ENCODE assay signal across 22 cellular contexts in the genomic region with DNA sequence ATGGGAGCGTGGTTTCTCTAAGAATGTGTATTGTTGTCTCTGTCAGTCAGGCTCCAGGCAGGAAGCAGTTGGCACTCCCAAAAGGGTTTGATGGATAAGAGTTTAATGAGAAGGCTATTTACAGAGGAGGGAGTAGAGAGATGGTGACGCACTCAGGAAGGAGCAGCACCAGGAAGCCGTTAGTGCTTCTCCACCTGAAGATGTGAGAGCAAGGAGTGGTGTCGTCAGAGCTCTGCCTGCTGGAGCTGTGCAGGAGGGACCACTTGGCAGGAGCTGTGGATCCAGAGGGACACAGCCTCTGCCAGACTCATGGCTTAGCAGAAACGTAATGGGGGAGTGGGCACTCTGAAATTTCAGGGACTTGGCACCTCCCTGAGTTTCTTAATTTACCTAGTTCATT. TPM values are rescaled to one million over a fixed set of nuclear protein-coding genes. Genes with fewer than 3 reads are reported as not detected.
DNase-seq lines count a peak whose midpoint lies in the region; ATAC-seq and TF ChIP-seq lines count a peak whose summit lies in the region.
"Had no signal": no experiment of that assay in that cellular context is flagged by ENCODE, and none has a peak within 500 bp of the region (broad histone marks: within the 10 kb centered on the region; RNA-seq: fewer than 3 reads in every experiment).

No MANE protein-coding gene starts in this region.

- no peaks in the 10 kb centered on the region for H3K27me3 ChIP-seq in esophagus muscularis mucosa

- H3K27ac Mint-ChIP-seq in nephron progenitor cell, result peak overlapping the region; percentile 57
- H3K27ac Mint-ChIP-seq: activated CD4-positive, alpha-beta memory T cell treated with anti-CD3 and anti-CD28 coated beads for 36 hours; activated naive CD4-positive, alpha-beta T cell treated with anti-CD3 and anti-CD28 coated beads, Interleukin-2, amount 10 ng/mL, durations not matched to agents 7 days and 5 days; activated T-cell treated with anti-CD3 and anti-CD28 coated beads, Interleukin-2, amount 50 U/mL, for 24 hours; immature natural killer cell had no signal

- H3K36me3 Mint-ChIP-seq in nephron progenitor cell (ENCODE audit: low read depth), result no peaks in the 10 kb centered on the region
- H3K36me3 Mint-ChIP-seq: activated CD4-positive, alpha-beta memory T cell treated with anti-CD3 and anti-CD28 coated beads for 36 hours; activated naive CD4-positive, alpha-beta T cell treated with anti-CD3 and anti-CD28 coated beads, Interleukin-2, amount 10 ng/mL, durations not matched to agents 7 days and 5 days; brain; immature natural killer cell had no signal

- POLR2A ChIA-PET in HEK293 (lab: Yijun Ruan, JAX), result no interaction called here

- no peak overlapping the region for H3K4me3 Mint-ChIP-seq in nephron progenitor cell
- H3K4me3 Mint-ChIP-seq: activated CD4-positive, alpha-beta memory T cell treated with anti-CD3 and anti-CD28 coated beads for 36 hours; activated naive CD4-positive, alpha-beta T cell treated with anti-CD3 and anti-CD28 coated beads, Interleukin-2, amount 10 ng/mL, durations not matched to agents 7 days and 5 days; activated T-cell treated with anti-CD3 and anti-CD28 coated beads, Interleukin-2, amount 50 U/mL, for 24 hours; brain; immature natural killer cell had no signal

- no peaks in the 10 kb centered on the region for H3K9me3 Mint-ChIP-seq in nephron progenitor cell
- H3K9me3 Mint-ChIP-seq: activated CD4-positive, alpha-beta memory T cell treated with anti-CD3 and anti-CD28 coated beads for 36 hours; activated naive CD4-positive, alpha-beta T cell treated with anti-CD3 and anti-CD28 coated beads, Interleukin-2, amount 10 ng/mL, durations not matched to agents 7 days and 5 days; activated T-cell treated with anti-CD3 and anti-CD28 coated beads, Interleukin-2, amount 50 U/mL, for 24 hours; brain; immature natural killer cell had no signal

- DNase-seq in AG10803 (ENCODE audit: low read depth) (peak; percentile 34), esophagus muscularis mucosa (ENCODE audit: extremely low spot score) (no peak), nephron progenitor cell (no peak), NCI-H187 treated with DMSO at 0.1 percent for 48 hours (lab: John Stamatoyannopoulos, UW) (no peak), HuH-7.5 (ENCODE audit: low spot score) (no peak), amniotic stem cell (lab: John Stamatoyannopoulos, UW) (no peak)
- DNase-seq: activated CD4-positive, alpha-beta memory T cell treated with anti-CD3 and anti-CD28 coated beads for 36 hours; activated naive CD4-positive, alpha-beta T cell treated with anti-CD3 and anti-CD28 coated beads, Interleukin-2, amount 10 ng/mL, durations not matched to agents 7 days and 5 days; activated T-cell treated with anti-CD3 and anti-CD28 coated beads, Interleukin-2, amount 50 U/mL, for 24 hours; dermis blood vessel endothelial cell; GM23248; immature natural killer cell; KG1; NCI-H1048; SIG-M5; stimulated activated CD4-positive, alpha-beta T cell treated with anti-CD3 and anti-CD28 coated beads, Interleukin-2, amount 100 ng/mL, for 48 hours; WERI-Rb-1 had no signal

- H3K4me3 ChIP-seq in AG10803 (ENCODE audit: low read length) (no peak overlapping the region), HEK293 (ENCODE audit: low read depth, low read length) (no peak overlapping the region), esophagus muscularis mucosa (peak overlapping the region in 1 of 4 donors; percentile 9)
- H3K4me3 ChIP-seq: GM12878, GM23248 had no signal

- intact Hi-C loops in esophagus muscularis mucosa (cut with DNase I), result loop anchor here (10.0 kb wide), 1 partner anchor 264 kb away; no protein-coding TSS in a partner anchor

- H3K4me1 Mint-ChIP-seq in nephron progenitor cell, result peaks cover 63% of the 10 kb centered on the region
- H3K4me1 Mint-ChIP-seq: activated naive CD4-positive, alpha-beta T cell treated with anti-CD3 and anti-CD28 coated beads, Interleukin-2, amount 10 ng/mL, durations not matched to agents 7 days and 5 days; immature natural killer cell had no signal

- CTCF ChIA-PET in HEK293 (lab: Yijun Ruan, JAX), result no interaction called here

- no peak for TF ChIP-seq EP300 in esophagus muscularis mucosa (IDR thresholded peaks at IDR 0.05)

- peaks cover 7% of the 10 kb centered on the region for H3K4me1 ChIP-seq in HEK293 (ENCODE audit: control insufficient read depth, insufficient read depth, low read length)
- peaks cover 58 to 100% (median 96%) of the 10 kb centered on the region in 4 donors for H3K4me1 ChIP-seq in esophagus muscularis mucosa

- no peak for ATAC-seq in GM19035 (IDR thresholded peaks at IDR 0.05; ENCODE audit: unreplicated experiment)
- ATAC-seq: GM12878 had no signal

- WGBS in esophagus muscularis mucosa, result 20% methylated on average over 4 of the region's 5 CpGs

- H3K27ac ChIP-seq in HEK293 (ENCODE audit: extremely low read depth, low read depth, low read length), result no peak overlapping the region
- peak overlapping the region; percentile 81 to 97 (median 88) for H3K27ac ChIP-seq in esophagus muscularis mucosa (replicated peaks in 1 of 4)
- H3K27ac ChIP-seq: GM23248, WERI-Rb-1 had no signal

- TF ChIP-seq CTCF in AG10803 (conservative IDR thresholded peaks at IDR 0.05; ENCODE audit: low read length), result no peak
- TF ChIP-seq CTCF in HEK293 (tag by site-specific recombination; IDR thresholded peaks at IDR 0.05), result no peak
- TF ChIP-seq CTCF in esophagus muscularis mucosa (IDR thresholded peaks at IDR 0.05), result no peak
- TF ChIP-seq CTCF in nephron progenitor cell (IDR thresholded peaks at IDR 0.05), result no peak

- peaks cover 4% of the 10 kb centered on the region for H3K27me3 Mint-ChIP-seq in nephron progenitor cell (ENCODE audit: low read depth, poor library complexity)

- H3K36me3 ChIP-seq in HEK293 (ENCODE audit: control insufficient read depth in 2 of 2, insufficient read depth in 1 of 2, low read length in 2 of 2) (no peaks in the 10 kb centered on the region), esophagus muscularis mucosa (no peaks in the 10 kb centered on the region)
- H3K36me3 ChIP-seq: WERI-Rb-1 had no signal

- H3K9me3 ChIP-seq in HEK293 (ENCODE audit: control insufficient read depth, insufficient read depth, low read depth, low read length), result no peaks in the 10 kb centered on the region; the same call in 1 of the 2 replicates
- H3K9me3 ChIP-seq in esophagus muscularis mucosa, result no peaks in the 10 kb centered on the region

- no peak for TF ChIP-seq POLR2A in esophagus muscularis mucosa (IDR thresholded peaks at IDR 0.05; ENCODE audit: low read depth)

TF ChIP-seq in HEK293, 187 proteins besides CTCF, POLR2A, EP300 and RAD21 (continues in another document):
- TF ChIP-seq ZNF266 (tag by site-specific recombination; IDR thresholded peaks at IDR 0.05; ENCODE audit: low read depth) (no peak), GLI4 (tag by site-specific recombination; IDR thresholded peaks at IDR 0.05) (no peak), ZNF335 (tag by site-specific recombination; conservative IDR thresholded peaks at IDR 0.05) (no peak), ZNF394 (tag by site-specific recombination; IDR thresholded peaks at IDR 0.05; ENCODE audit: borderline replicate concordance) (peak; percentile 89), ZNF830 (tag by site-specific recombination; IDR thresholded peaks at IDR 0.05; ENCODE audit: low read depth) (no peak), ZBTB21 (tag by site-specific recombination; IDR thresholded peaks at IDR 0.05) (no peak), ZNF366 (tag by site-specific recombination; conservative IDR thresholded peaks at IDR 0.05) (no peak), ZNF654 (tag by site-specific recombination; IDR thresholded peaks at IDR 0.05; ENCODE audit: low read depth) (no peak), ZNF324 (tag by site-specific recombination; IDR thresholded peaks at IDR 0.05) (no peak), ZNF341 (tag by site-specific recombination; IDR thresholded peaks at IDR 0.05; ENCODE audit: low read depth) (peak; percentile 47), ZFP37 (tag by site-specific recombination; IDR thresholded peaks at IDR 0.05) (no peak), ZSCAN16 (tag by site-specific recombination; IDR thresholded peaks at IDR 0.05) (no peak), GFI1B (tag by site-specific recombination; IDR thresholded peaks at IDR 0.05) (no peak), ZNF239 (tag by site-specific recombination; IDR thresholded peaks at IDR 0.05) (no peak), HOXC10 (CRISPR knock-in tag; IDR thresholded peaks at IDR 0.05) (no peak)
- TF ChIP-seq, protein P1, sequence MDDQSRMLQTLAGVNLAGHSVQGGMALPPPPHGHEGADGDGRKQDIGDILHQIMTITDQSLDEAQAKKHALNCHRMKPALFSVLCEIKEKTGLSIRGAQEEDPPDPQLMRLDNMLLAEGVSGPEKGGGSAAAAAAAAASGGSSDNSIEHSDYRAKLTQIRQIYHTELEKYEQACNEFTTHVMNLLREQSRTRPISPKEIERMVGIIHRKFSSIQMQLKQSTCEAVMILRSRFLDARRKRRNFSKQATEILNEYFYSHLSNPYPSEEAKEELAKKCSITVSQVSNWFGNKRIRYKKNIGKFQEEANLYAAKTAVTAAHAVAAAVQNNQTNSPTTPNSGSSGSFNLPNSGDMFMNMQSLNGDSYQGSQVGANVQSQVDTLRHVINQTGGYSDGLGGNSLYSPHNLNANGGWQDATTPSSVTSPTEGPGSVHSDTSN (CRISPR knock-in tag; IDR thresholded peaks at IDR 0.05), result no peak
- TF ChIP-seq, protein P2, sequence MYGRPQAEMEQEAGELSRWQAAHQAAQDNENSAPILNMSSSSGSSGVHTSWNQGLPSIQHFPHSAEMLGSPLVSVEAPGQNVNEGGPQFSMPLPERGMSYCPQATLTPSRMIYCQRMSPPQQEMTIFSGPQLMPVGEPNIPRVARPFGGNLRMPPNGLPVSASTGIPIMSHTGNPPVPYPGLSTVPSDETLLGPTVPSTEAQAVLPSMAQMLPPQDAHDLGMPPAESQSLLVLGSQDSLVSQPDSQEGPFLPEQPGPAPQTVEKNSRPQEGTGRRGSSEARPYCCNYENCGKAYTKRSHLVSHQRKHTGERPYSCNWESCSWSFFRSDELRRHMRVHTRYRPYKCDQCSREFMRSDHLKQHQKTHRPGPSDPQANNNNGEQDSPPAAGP (tag by site-specific recombination; IDR thresholded peaks at IDR 0.05), result peak; percentile 37; the same call in 1 of the 2 replicates
- TF ChIP-seq, protein P3, sequence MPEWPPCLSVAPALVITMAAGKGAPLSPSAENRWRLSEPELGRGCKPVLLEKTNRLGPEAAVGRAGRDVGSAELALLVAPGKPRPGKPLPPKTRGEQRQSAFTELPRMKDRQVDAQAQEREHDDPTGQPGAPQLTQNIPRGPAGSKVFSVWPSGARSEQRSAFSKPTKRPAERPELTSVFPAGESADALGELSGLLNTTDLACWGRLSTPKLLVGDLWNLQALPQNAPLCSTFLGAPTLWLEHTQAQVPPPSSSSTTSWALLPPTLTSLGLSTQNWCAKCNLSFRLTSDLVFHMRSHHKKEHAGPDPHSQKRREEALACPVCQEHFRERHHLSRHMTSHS (tag by site-specific recombination; IDR thresholded peaks at IDR 0.05), result no peak

RNA-seq across cellular contexts. Expression of a gene that starts 16.8 kb away (rescaled TPM):
- total RNA-seq in esophagus muscularis mucosa, result 100 to 1,000 TPM; 221 to 446 (median 392) TPM
- total RNA-seq: activated CD4-positive, alpha-beta memory T cell treated with anti-CD3 and anti-CD28 coated beads for 36 hours; T-helper 1 cell treated with Interleukin-12 subunit alpha and Interleukin-12 subunit beta and Interleukin-4 antibody, amounts not matched to agents 30 ng/mL and 1 ng/mL, for 36 hours had no signal
